1 cellular context compared by ENCODE assay signal in the genomic region with DNA sequence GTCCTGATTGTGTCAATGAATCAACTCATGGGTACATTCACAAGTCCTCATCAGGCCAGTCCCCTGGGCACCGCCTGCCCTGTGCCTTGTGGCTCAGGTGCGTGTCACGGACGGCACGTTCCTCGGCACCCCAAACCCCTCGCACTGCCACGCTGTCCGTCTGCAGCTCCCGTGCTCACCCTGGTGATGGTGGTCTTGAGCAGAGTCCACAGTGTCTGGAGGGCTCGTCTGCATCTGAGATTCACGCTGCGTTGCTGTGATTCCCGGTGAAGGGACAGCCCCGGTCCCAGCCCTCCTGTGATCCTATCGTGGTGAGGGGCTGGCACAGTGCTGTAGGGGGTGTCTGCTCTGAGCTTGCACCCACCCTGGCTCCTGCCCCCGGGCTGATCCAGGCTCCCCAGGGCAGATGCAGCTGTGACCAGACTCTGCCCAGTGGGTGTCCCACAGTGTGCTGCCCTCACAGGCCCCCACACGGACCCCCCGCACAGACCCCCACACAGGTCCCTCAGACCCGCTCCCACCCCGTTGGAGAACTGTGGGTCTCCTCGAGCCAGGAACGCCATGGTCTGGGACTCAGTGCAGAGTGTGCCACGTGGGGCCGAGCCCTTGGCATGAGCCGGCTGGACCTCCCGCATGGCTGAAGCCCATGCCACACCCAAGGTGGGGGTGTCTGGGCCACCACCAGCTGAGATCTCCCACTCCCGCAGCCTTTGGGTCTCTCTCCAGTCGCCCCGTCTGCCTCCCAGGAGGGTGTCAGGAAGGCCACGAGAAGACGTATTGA.
TF ChIP-seq lines count a peak whose summit lies in the region.

No MANE protein-coding gene starts in this region.

TF ChIP-seq in H1, 55 proteins besides CTCF, POLR2A, EP300 and RAD21:
- TF ChIP-seq CTBP2 (IDR thresholded peaks at IDR 0.05; ENCODE audit: borderline replicate concordance, insufficient read depth, insufficient read length, low read length): no peak
- no peak for TF ChIP-seq POU5F1 (IDR thresholded peaks at IDR 0.05; ENCODE audit: low read depth, low read length)
- no peak for TF ChIP-seq HDAC2 (IDR thresholded peaks at IDR 0.05; ENCODE audit: borderline replicate concordance in 1 of 2, low read depth in 2 of 2, low read length in 2 of 2)
- TF ChIP-seq GTF2F1 (IDR thresholded peaks at IDR 0.05; ENCODE audit: borderline replicate concordance, low read depth, low read length): no peak
- no peak for TF ChIP-seq ZNF274 (IDR thresholded peaks at IDR 0.05; ENCODE audit: borderline replicate concordance, extremely low read depth, low read length)
- no peak for TF ChIP-seq TBP (IDR thresholded peaks at IDR 0.05; ENCODE audit: low read depth, low read length)
- no peak for TF ChIP-seq SIN3A (conservative IDR thresholded peaks at IDR 0.05 in 1 of 2, IDR thresholded peaks at IDR 0.05 in 1 of 2; ENCODE audit: low read depth in 1 of 2, low read length in 2 of 2)
- TF ChIP-seq SP1 (IDR thresholded peaks at IDR 0.05; ENCODE audit: low read depth, low read length): no peak
- TF ChIP-seq BACH1 (IDR thresholded peaks at IDR 0.05; ENCODE audit: low read length): no peak
- TF ChIP-seq SAP30 (IDR thresholded peaks at IDR 0.05; ENCODE audit: insufficient read depth, insufficient replicate concordance, low read length): no peak
- TF ChIP-seq SRF (IDR thresholded peaks at IDR 0.05; ENCODE audit: low read depth, low read length): no peak
- TF ChIP-seq PHF8 (conservative IDR thresholded peaks at IDR 0.05; ENCODE audit: low read depth, low read length): no peak
- TF ChIP-seq TAF1 (IDR thresholded peaks at IDR 0.05; ENCODE audit: low read depth, low read length): no peak
